ENCODE assay signal across 2 cellular contexts in the genomic region with DNA sequence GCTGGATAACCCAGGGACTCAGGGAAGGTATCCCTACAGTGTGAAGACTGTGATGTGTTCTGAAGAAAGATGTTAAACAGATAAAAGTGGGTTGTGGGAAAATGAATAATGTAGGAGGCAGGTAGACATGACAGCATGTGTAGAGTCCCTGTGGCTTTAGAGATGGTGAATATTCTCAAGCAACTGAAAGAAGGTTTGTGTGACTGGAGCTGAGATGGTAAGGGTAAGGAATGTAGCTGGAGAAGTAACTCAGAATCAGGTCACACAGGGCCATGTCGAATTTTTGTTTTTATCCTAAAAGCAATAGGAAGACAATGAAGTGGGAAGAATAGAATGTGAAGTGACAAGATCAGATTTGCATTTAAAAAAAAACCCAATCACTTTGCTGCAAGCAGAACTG.
TF ChIP-seq lines count a peak whose summit lies in the region.

No MANE protein-coding gene starts in this region.

TF ChIP-seq in WTC11, 78 proteins besides CTCF, POLR2A, EP300 and RAD21 (continued from another document):
- TF ChIP-seq SP1 (CRISPR knock-in tag; conservative IDR thresholded peaks at IDR 0.05): no peak
- TF ChIP-seq, protein P1, sequence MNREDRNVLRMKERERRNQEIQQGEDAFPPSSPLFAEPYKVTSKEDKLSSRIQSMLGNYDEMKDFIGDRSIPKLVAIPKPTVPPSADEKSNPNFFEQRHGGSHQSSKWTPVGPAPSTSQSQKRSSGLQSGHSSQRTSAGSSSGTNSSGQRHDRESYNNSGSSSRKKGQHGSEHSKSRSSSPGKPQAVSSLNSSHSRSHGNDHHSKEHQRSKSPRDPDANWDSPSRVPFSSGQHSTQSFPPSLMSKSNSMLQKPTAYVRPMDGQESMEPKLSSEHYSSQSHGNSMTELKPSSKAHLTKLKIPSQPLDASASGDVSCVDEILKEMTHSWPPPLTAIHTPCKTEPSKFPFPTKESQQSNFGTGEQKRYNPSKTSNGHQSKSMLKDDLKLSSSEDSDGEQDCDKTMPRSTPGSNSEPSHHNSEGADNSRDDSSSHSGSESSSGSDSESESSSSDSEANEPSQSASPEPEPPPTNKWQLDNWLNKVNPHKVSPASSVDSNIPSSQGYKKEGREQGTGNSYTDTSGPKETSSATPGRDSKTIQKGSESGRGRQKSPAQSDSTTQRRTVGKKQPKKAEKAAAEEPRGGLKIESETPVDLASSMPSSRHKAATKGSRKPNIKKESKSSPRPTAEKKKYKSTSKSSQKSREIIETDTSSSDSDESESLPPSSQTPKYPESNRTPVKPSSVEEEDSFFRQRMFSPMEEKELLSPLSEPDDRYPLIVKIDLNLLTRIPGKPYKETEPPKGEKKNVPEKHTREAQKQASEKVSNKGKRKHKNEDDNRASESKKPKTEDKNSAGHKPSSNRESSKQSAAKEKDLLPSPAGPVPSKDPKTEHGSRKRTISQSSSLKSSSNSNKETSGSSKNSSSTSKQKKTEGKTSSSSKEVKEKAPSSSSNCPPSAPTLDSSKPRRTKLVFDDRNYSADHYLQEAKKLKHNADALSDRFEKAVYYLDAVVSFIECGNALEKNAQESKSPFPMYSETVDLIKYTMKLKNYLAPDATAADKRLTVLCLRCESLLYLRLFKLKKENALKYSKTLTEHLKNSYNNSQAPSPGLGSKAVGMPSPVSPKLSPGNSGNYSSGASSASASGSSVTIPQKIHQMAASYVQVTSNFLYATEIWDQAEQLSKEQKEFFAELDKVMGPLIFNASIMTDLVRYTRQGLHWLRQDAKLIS (CRISPR knock-in tag; IDR thresholded peaks at IDR 0.05; ENCODE audit: borderline replicate concordance): no peak
TF ChIP-seq in WTC11: peak in this region for 0.

TF ChIP-seq in H1, 55 proteins besides CTCF, POLR2A, EP300 and RAD21 (continued from another document):
- no peak for TF ChIP-seq POLR2AphosphoS5 (IDR thresholded peaks at IDR 0.05; ENCODE audit: low read depth, low read length)
- no peak for TF ChIP-seq RBBP5 (IDR thresholded peaks at IDR 0.05; ENCODE audit: borderline replicate concordance, low read depth, low read length)
TF ChIP-seq in H1: peak in this region for 0.
